Comparison of ENCODE assay signal across 36 cellular contexts in genomic region chr19:28521614-28522544, GRCh38.
"Had no signal": no experiment of that assay in that cellular context is flagged by ENCODE, and none has a peak within 500 bp of the region (broad histone marks: within the 10 kb centered on the region; RNA-seq: fewer than 3 reads in every experiment).

No MANE protein-coding gene starts in this region.

- H3K9me3 ChIP-seq: adrenal gland, body of pancreas, breast epithelium, MG63 had no signal

- H2AFZ ChIP-seq: PC-9 had no signal

- FAIRE-seq: astrocyte, RCC 7860 had no signal

- H3K4me3 ChIP-seq: adrenal gland, body of pancreas, breast epithelium, MG63, PC-9 had no signal

- H3K27me3 ChIP-seq: adrenal gland, body of pancreas, breast epithelium, MG63 had no signal

- H3K36me3 ChIP-seq: adrenal gland, breast epithelium, MG63, WERI-Rb-1 had no signal

- H3K27ac ChIP-seq: adrenal gland, body of pancreas, breast epithelium, PC-9, RWPE1, WERI-Rb-1 had no signal

- ATAC-seq: activated CD8-positive, alpha-beta T cell treated with anti-CD3 and anti-CD28 coated beads, Interleukin-2, amount 10 ng/mL, durations not matched to agents 7 days and 5 days; activated naive CD4-positive, alpha-beta T cell treated with anti-CD3 and anti-CD28 coated beads, Interleukin-2, amount 50 U/mL, for 72 hours; activated T-cell treated with anti-CD3 and anti-CD28 coated beads, Interleukin-2, amount 50 U/mL, for 4 hours; body of pancreas; Right ventricle myocardium inferior had no signal

- DNase-seq: activated CD4-positive, alpha-beta T cell treated with anti-CD3 and anti-CD28 coated beads for 1 hour; activated CD4-positive, alpha-beta T cell treated with anti-CD3 and anti-CD28 coated beads, Interleukin-2, amount 10 ng/mL, durations not matched to agents 7 days and 5 days; activated CD4-positive, alpha-beta T cell treated with anti-CD3 and anti-CD28 coated beads, Interleukin-2, amount 50 U/mL, for 48 hours; activated CD4-positive, CD25-positive, alpha-beta regulatory T cell; activated CD8-positive, alpha-beta T cell treated with anti-CD3 and anti-CD28 coated beads, Interleukin-2, amount 10 ng/mL, durations not matched to agents 7 days and 5 days; activated gamma-delta T cell treated with Interleukin-2 at 50 U/mL for 16 hours; activated naive CD4-positive, alpha-beta T cell treated with anti-CD3 and anti-CD28 coated beads for 36 hours; activated T-cell treated with anti-CD3 and anti-CD28 coated beads, Interleukin-2, amount 50 U/mL, for 4 hours; adrenal gland; body of pancreas; cerebellar nuclear complex; Kasumi-1; KG1; MG63; NCI-H1048; NCI-H1417; NCI-H146; NCI-H187; NCI-H2171 treated with DMSO at 0.1 percent for 48 hours; NCI-H2227 treated with DMSO at 0.1 percent for 48 hours; NCI-H446; NCI-H510A treated with DMSO at 0.1 percent for 48 hours; NCI-H526 treated with DMSO at 0.1 percent for 48 hours; NCI-H774; PC-9; SW 1271; T-helper 1 cell; T-helper 2 cell; T-helper 9 cell; WERI-Rb-1 had no signal

- H3K4me1 ChIP-seq: adrenal gland, body of pancreas, breast epithelium had no signal

- H3K4me2 ChIP-seq: PC-9 had no signal
